In the genomic region with DNA sequence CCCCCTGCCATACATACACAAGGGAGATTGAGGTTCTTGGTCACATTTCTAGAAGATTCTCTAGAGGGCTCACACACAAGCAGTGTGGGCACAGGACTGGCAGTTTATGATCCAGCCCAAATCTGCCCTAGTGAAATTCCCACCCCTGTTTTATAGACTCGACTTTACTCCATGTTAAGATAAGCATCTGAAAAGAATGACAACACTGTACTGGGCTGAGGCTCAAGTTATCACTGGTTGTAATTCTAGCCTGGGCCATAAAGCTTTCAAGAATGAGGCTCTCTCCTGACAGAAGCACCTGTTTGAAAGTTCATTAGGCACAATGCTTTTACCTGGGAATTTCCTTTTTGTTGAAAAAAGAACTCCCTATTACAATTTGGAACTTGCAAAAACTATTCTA, we compare ENCODE assay signal across 16 cellular contexts.
DNase-seq lines count a peak whose midpoint lies in the region; ATAC-seq, FAIRE-seq and TF ChIP-seq lines count a peak whose summit lies in the region.
"Had no signal": no experiment of that assay in that cellular context is flagged by ENCODE, and none has a peak within 500 bp of the region (broad histone marks: within the 10 kb centered on the region; RNA-seq: fewer than 3 reads in every experiment).

No MANE protein-coding gene starts in this region.

- DNase-seq in LNCaP clone FGC (ENCODE audit: low read depth) (peak; percentile 68), colonic mucosa (peak; percentile 31), mesothelial cell of epicardium (ENCODE audit: low spot score in 2 of 2, unreplicated experiment in 2 of 2) (no peak), sigmoid colon (no peak), GM12891 (ENCODE audit: insufficient read length, low spot score) (no peak), pons (ENCODE audit: low spot score) (no peak)
- no peak for DNase-seq in activated T-cell treated with anti-CD3 and anti-CD28 coated beads, Interleukin-2, amount 50 U/mL, for 4 hours
- DNase-seq: BE2C; CD8-positive, alpha-beta T cell; COR-L47; DND-41; GDM1; IMR-90 had no signal

- no peak for ATAC-seq in activated T-cell treated with anti-CD3 and anti-CD28 coated beads, Interleukin-2, amount 50 U/mL, for 4 hours
- ATAC-seq: A549; CD8-positive, alpha-beta T cell; HCT116 had no signal

- peak overlapping the region; percentile 45 for H3K27ac Mint-ChIP-seq in mesothelial cell of epicardium
- H3K27ac Mint-ChIP-seq: CD8-positive, alpha-beta T cell had no signal

- TF ChIP-seq CTCF in LNCaP clone FGC (IDR thresholded peaks at IDR 0.05; ENCODE audit: control insufficient read depth, extremely low read depth, insufficient read depth) (no peak), colonic mucosa (IDR thresholded peaks at IDR 0.05) (no peak), mesothelial cell of epicardium (IDR thresholded peaks at IDR 0.05; ENCODE audit: unreplicated experiment) (no peak), sigmoid colon (IDR thresholded peaks at IDR 0.05) (no peak)

- no peak overlapping the region for H3K9ac ChIP-seq in colonic mucosa (ENCODE audit: low read depth in 2 of 2, low read length in 2 of 2)

- H3K36me3 Mint-ChIP-seq in mesothelial cell of epicardium: peaks cover 4% of the 10 kb centered on the region
- H3K36me3 Mint-ChIP-seq in activated T-cell treated with anti-CD3 and anti-CD28 coated beads, Interleukin-2, amount 50 U/mL, for 4 hours (ENCODE audit: insufficient read depth): no peaks in the 10 kb centered on the region
- H3K36me3 Mint-ChIP-seq: CD8-positive, alpha-beta T cell had no signal

- no peak for TF ChIP-seq EP300 in sigmoid colon (IDR thresholded peaks at IDR 0.05)

- H3K27me3 ChIP-seq in colonic mucosa (no peaks in the 10 kb centered on the region), sigmoid colon (no peaks in the 10 kb centered on the region)
- H3K27me3 ChIP-seq: BE2C had no signal

- no peaks in the 10 kb centered on the region for H3K36me3 ChIP-seq in colonic mucosa
- no peaks in the 10 kb centered on the region for H3K36me3 ChIP-seq in sigmoid colon
- H3K36me3 ChIP-seq: BE2C had no signal

- 7 to 21% methylated on average over 1 of the region's 1 CpG for WGBS in sigmoid colon, 2 donors

- H3K4me1 Mint-ChIP-seq in mesothelial cell of epicardium: peaks cover 29% of the 10 kb centered on the region
- H3K4me1 Mint-ChIP-seq in activated T-cell treated with anti-CD3 and anti-CD28 coated beads, Interleukin-2, amount 50 U/mL, for 4 hours (ENCODE audit: low read depth): no peaks in the 10 kb centered on the region

- intact Hi-C loops in colonic mucosa (cut with DNase I) (no loop called here), sigmoid colon (cut with DNase I) (no loop called here)

- H3K9me3 ChIP-seq in colonic mucosa (no peaks in the 10 kb centered on the region), sigmoid colon (no peaks in the 10 kb centered on the region)
- H3K9me3 ChIP-seq: A549, BE2C had no signal

- FAIRE-seq in GM12891 (lab: Jason Lieb, UNC): no peak
- FAIRE-seq: A549 had no signal

- peaks cover 28% of the 10 kb centered on the region for H3K9me3 Mint-ChIP-seq in mesothelial cell of epicardium
- H3K9me3 Mint-ChIP-seq in activated T-cell treated with anti-CD3 and anti-CD28 coated beads, Interleukin-2, amount 50 U/mL, for 4 hours: peaks cover 3% of the 10 kb centered on the region

- no peak overlapping the region for H3K4me3 ChIP-seq in LNCaP clone FGC (ENCODE audit: low read depth, low read length)
- H3K4me3 ChIP-seq in colonic mucosa: no peak overlapping the region
- no peak overlapping the region for H3K4me3 ChIP-seq in sigmoid colon
- H3K4me3 ChIP-seq: A549 had no signal

- H3K4me1 ChIP-seq in colonic mucosa (peaks cover 5% of the 10 kb centered on the region), sigmoid colon (peaks cover 0 to 27% (median 14%) of the 10 kb centered on the region in 4 donors)
- H3K4me1 ChIP-seq: A549, BE2C had no signal

- H3K4me3 Mint-ChIP-seq in mesothelial cell of epicardium: no peak overlapping the region
- H3K4me3 Mint-ChIP-seq in activated T-cell treated with anti-CD3 and anti-CD28 coated beads, Interleukin-2, amount 50 U/mL, for 4 hours: no peak overlapping the region
- H3K4me3 Mint-ChIP-seq: CD8-positive, alpha-beta T cell had no signal

- H3K27me3 Mint-ChIP-seq in mesothelial cell of epicardium (ENCODE audit: low read depth): no peaks in the 10 kb centered on the region
- H3K27me3 Mint-ChIP-seq in activated T-cell treated with anti-CD3 and anti-CD28 coated beads, Interleukin-2, amount 50 U/mL, for 4 hours (ENCODE audit: low read depth): no peaks in the 10 kb centered on the region

- H3K27ac ChIP-seq in colonic mucosa (no peak overlapping the region), sigmoid colon (peak overlapping the region in 3 of 4 donors; percentile 4 to 49 (median 45))
- H3K27ac ChIP-seq: A549, C4-2B had no signal

- TF ChIP-seq POLR2A in sigmoid colon (IDR thresholded peaks at IDR 0.05) (no peak), GM12891 (IDR thresholded peaks at IDR 0.05; ENCODE audit: low read depth, low read length) (no peak)

TF ChIP-seq in GM12891, 5 proteins besides CTCF, POLR2A, EP300 and RAD21:
- TF ChIP-seq POU2F2 (IDR thresholded peaks at IDR 0.05; ENCODE audit: low read depth, low read length): no peak
- no peak for TF ChIP-seq TAF1 (IDR thresholded peaks at IDR 0.05; ENCODE audit: low read depth, low read length)
- TF ChIP-seq PAX5 (IDR thresholded peaks at IDR 0.05; ENCODE audit: insufficient read depth, low read length, severe bottlenecking): no peak
- TF ChIP-seq POLR2AphosphoS5 (IDR thresholded peaks at IDR 0.05; ENCODE audit: low read depth, low read length): no peak
- no peak for TF ChIP-seq SPI1 (IDR thresholded peaks at IDR 0.05; ENCODE audit: low read depth, low read length)

Comparison
In these comparisons a context has a peak if more than half of its experiments do, and no peak if none do; other contexts are left out.
1. DNase-seq: peak in LNCaP clone FGC (single experiment) and colonic mucosa (single experiment); none in mesothelial cell of epicardium (0 of 2), sigmoid colon (single experiment), activated T-cell treated with anti-CD3 and anti-CD28 coated beads, Interleukin-2, amount 50 U/mL, for 4 hours (single experiment), GM12891 (single experiment) and pons (single experiment).